ENCODE assay signal across 8 cellular contexts in the genomic region with DNA sequence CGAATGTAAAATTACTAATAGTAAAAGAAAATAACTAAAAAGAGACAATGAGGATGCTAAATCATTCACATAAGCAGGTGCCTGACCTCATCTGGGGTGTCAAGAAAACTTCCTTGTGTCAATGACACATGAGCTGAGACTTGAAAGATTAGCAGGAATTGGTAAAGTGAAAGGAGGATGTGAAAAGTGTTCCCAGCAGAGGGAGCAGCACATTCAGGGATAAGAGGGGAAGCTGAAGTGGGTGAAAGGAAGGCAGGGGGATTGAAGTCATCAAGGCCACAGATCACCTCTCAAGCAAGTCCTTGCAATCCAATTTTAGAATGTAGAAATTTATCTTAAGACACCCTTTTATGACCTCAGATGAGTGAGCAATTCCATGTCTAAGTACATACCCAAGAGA.
A peak's percentile ranks its signal among the peaks of the same experiment; 100 is the strongest.
DNase-seq lines count a peak whose midpoint lies in the region; ATAC-seq, FAIRE-seq and TF ChIP-seq lines count a peak whose summit lies in the region.

No MANE protein-coding gene starts in this region.

- H3K4me3 ChIP-seq in WERI-Rb-1 (ENCODE audit: low read depth, low read length), result no peak overlapping the region

- H3K36me3 ChIP-seq in WERI-Rb-1, result no peaks in the 10 kb centered on the region

- DNase-seq in Caki2 (ENCODE audit: low read depth) (peak; percentile 41), WERI-Rb-1 (peak; percentile 41), RCC 7860 (ENCODE audit: low spot score) (no peak)

- H3K27ac ChIP-seq in WERI-Rb-1, result no peak overlapping the region

- in situ Hi-C loops in Caki2 (cut with HindIII; ENCODE audit: low pct_unique_long_range_greater_than_20kb, low sequenced_read_pairs), result no loop called here

- no peaks in the 10 kb centered on the region for H3K9me3 ChIP-seq in WERI-Rb-1 (ENCODE audit: severe bottlenecking)

- TF ChIP-seq CTCF in LNCAP (IDR thresholded peaks at IDR 0.05) (peak; percentile 66), WERI-Rb-1 (IDR thresholded peaks at IDR 0.05; ENCODE audit: low read depth, low read length) (peak; percentile 62; the same call in 1 of the 2 replicates)

- ATAC-seq in HG02852 (IDR thresholded peaks at IDR 0.05; ENCODE audit: unreplicated experiment), result no peak
- ATAC-seq in HG03520 (IDR thresholded peaks at IDR 0.05; ENCODE audit: unreplicated experiment), result no peak
- ATAC-seq in GM18511 (IDR thresholded peaks at IDR 0.05; ENCODE audit: unreplicated experiment), result no peak

- FAIRE-seq in islet of Langerhans (lab: Jason Lieb, UNC) (peak; percentile 77), RCC 7860 (lab: Jason Lieb, UNC) (no peak)

- H3K27me3 ChIP-seq in WERI-Rb-1 (ENCODE audit: insufficient read depth, low read depth, severe bottlenecking), result no peaks in the 10 kb centered on the region
